Comparison of ENCODE assay signal across 9 cellular contexts in the genomic region with DNA sequence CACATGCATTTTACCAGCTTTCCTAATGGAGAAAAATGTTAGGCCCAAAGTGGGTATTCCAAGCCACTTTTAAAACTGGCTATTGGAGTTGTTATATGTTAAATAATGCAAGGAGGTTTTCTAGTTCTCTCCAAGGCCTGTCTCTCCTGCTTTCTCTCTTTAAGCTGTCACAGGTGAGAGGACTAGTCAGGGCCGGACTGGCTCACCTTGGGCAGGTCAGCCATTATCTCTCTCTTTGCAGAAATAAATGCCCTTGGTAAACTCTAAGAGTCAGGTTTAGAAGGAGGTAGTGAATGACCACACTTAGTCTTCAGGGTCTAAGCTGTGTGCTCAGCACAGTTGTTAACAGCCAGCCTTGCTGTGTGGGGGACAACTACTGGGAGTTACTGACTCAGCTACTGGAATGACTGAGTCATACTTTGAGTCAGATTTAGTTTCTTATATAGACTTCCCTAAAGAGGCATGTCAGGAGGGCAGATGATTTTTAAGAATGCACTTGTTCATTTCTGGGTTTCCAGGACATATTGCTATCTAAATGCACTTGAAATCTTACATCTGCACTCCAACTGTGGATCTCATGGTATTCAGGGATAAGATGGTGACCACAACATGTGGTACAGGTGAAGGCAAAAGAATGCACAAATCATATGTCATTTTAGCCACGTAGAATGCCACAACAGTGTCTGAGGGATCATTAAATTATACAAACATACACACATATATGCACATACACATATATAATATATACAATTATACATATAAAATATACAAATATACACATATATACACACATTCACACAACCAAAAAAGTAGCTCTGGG.
DNase-seq lines count a peak whose midpoint lies in the region; ATAC-seq, FAIRE-seq and TF ChIP-seq lines count a peak whose summit lies in the region.
"Had no signal": no experiment of that assay in that cellular context is flagged by ENCODE, and none has a peak within 500 bp of the region (broad histone marks: within the 10 kb centered on the region; RNA-seq: fewer than 3 reads in every experiment).

No MANE protein-coding gene starts in this region.

- peaks cover 0 to 3% (median 0%) of the 10 kb centered on the region in 11 donors for H3K9me3 Mint-ChIP-seq in naive thymus-derived CD4-positive, alpha-beta T cell

- H3K9me3 ChIP-seq in adipocyte (ENCODE audit: control insufficient read depth, low read length) (no peaks in the 10 kb centered on the region), kidney (ENCODE audit: control insufficient read depth in 1 of 2, low read length in 2 of 2) (no peaks in the 10 kb centered on the region)
- H3K9me3 ChIP-seq in naive thymus-derived CD4-positive, alpha-beta T cell (ENCODE audit: control insufficient read depth in 2 of 3, low read length in 3 of 3), result no peaks in the 10 kb centered on the region
- H3K9me3 ChIP-seq: neutrophil had no signal

- H3K4me3 ChIP-seq in adipocyte (ENCODE audit: low read length) (no peak overlapping the region), kidney (ENCODE audit: low read length in 2 of 2) (no peak overlapping the region)
- H3K4me3 ChIP-seq in naive thymus-derived CD4-positive, alpha-beta T cell (ENCODE audit: low read length), result no peak overlapping the region

- CTCF ChIA-PET in naive thymus-derived CD4-positive, alpha-beta T cell (lab: Charles Lee), result no interaction called here

- H3K27ac Mint-ChIP-seq in naive thymus-derived CD4-positive, alpha-beta T cell, result no peak overlapping the region

- H3K4me3 Mint-ChIP-seq in naive thymus-derived CD4-positive, alpha-beta T cell, result no peak overlapping the region

- no peaks in the 10 kb centered on the region for H3K27me3 ChIP-seq in adipocyte (replicated peaks; ENCODE audit: control insufficient read depth, insufficient read depth, low read length)
- no peaks in the 10 kb centered on the region for H3K27me3 ChIP-seq in naive thymus-derived CD4-positive, alpha-beta T cell (ENCODE audit: control insufficient read depth in 2 of 2, insufficient read depth in 2 of 2, low read length in 2 of 2)
- H3K27me3 ChIP-seq: neutrophil had no signal

- H3K9ac ChIP-seq in adipocyte (ENCODE audit: low read length) (no peak overlapping the region), kidney (ENCODE audit: low read length in 2 of 2) (no peak overlapping the region)

- ATAC-seq in GM21723 (IDR thresholded peaks at IDR 0.05; ENCODE audit: unreplicated experiment), result peak; percentile 98
- peak; percentile 60 for ATAC-seq in naive thymus-derived CD4-positive, alpha-beta T cell

- H3K27ac ChIP-seq in naive thymus-derived CD4-positive, alpha-beta T cell (ENCODE audit: low read depth, low read length), result no peak overlapping the region
- no peak overlapping the region for H3K27ac ChIP-seq in kidney (ENCODE audit: low read depth in 2 of 2, low read length in 2 of 2)
- H3K27ac ChIP-seq: neutrophil had no signal

- peaks cover 0 to 2% (median 0%) of the 10 kb centered on the region in 5 donors for H3K36me3 Mint-ChIP-seq in naive thymus-derived CD4-positive, alpha-beta T cell

- POLR2A ChIA-PET in naive thymus-derived CD4-positive, alpha-beta T cell (lab: Charles Lee), result no interaction called here

- DNase-seq in GM13977 (ENCODE audit: low spot score) (peak; percentile 22), HTR-8/SVneo (ENCODE audit: insufficient read length, low spot score) (peak; percentile 51), adipocyte (ENCODE audit: low read depth) (peak; percentile 84), kidney (no peak), NCI-H69 (lab: John Stamatoyannopoulos, UW) (no peak)
- peak in 1 of 9 donors; percentile 30 for DNase-seq in naive thymus-derived CD4-positive, alpha-beta T cell
- no peak for DNase-seq in activated CD4-positive, CD25-positive, alpha-beta regulatory T cell (lab: John Stamatoyannopoulos, UW)

- peaks cover 0 to 7% (median 0%) of the 10 kb centered on the region in 7 donors for H3K4me1 Mint-ChIP-seq in naive thymus-derived CD4-positive, alpha-beta T cell

- no peaks in the 10 kb centered on the region for H3K36me3 ChIP-seq in adipocyte (ENCODE audit: control insufficient read depth, insufficient read depth, low read length, severe bottlenecking)
- H3K36me3 ChIP-seq in naive thymus-derived CD4-positive, alpha-beta T cell (ENCODE audit: control insufficient read depth in 2 of 3, insufficient read depth in 3 of 3, low read length in 3 of 3), result no peaks in the 10 kb centered on the region
- H3K36me3 ChIP-seq in kidney (ENCODE audit: control insufficient read depth in 1 of 2, insufficient read depth in 2 of 2, low read length in 2 of 2), result no peaks in the 10 kb centered on the region
- H3K36me3 ChIP-seq: neutrophil had no signal

- H3K4me1 ChIP-seq in adipocyte (ENCODE audit: control insufficient read depth, insufficient read depth, low read length) (peaks cover 7% of the 10 kb centered on the region), kidney (ENCODE audit: control insufficient read depth in 1 of 2, insufficient read depth in 1 of 2, low read depth in 1 of 2, low read length in 2 of 2) (no peaks in the 10 kb centered on the region)
- no peaks in the 10 kb centered on the region for H3K4me1 ChIP-seq in naive thymus-derived CD4-positive, alpha-beta T cell (ENCODE audit: control insufficient read depth in 2 of 2, insufficient read depth in 2 of 2, low read length in 2 of 2)

- FAIRE-seq in HTR-8/SVneo (lab: Jason Lieb, UNC) (peak; percentile 70), kidney (lab: Jason Lieb, UNC) (no peak)

- intact Hi-C loops in naive thymus-derived CD4-positive, alpha-beta T cell (cut with micrococcal nuclease), result no loop called here
- intact Hi-C loops in kidney (cut with DNase I), result no loop called here

- H3K27me3 Mint-ChIP-seq in naive thymus-derived CD4-positive, alpha-beta T cell, result peaks cover 0 to 23% (median 10%) of the 10 kb centered on the region in 5 donors

- in situ Hi-C loops in GM13977 (cut with MboI; ENCODE audit: low pct_unique_long_range_greater_than_20kb, low sequenced_read_pairs, unreplicated experiment), result no loop called here

- no peak for TF ChIP-seq CTCF in GM13977 (IDR thresholded peaks at IDR 0.05; ENCODE audit: extremely low read depth, insufficient read depth, missing control alignments)
- TF ChIP-seq CTCF in kidney (IDR thresholded peaks at IDR 0.05; ENCODE audit: borderline replicate concordance, extremely low read depth, insufficient read depth), result no peak

Comparison
In these comparisons a context has a peak if more than half of its experiments do, and no peak if none do; other contexts are left out.
1. DNase-seq: peak in GM13977 (single experiment), HTR-8/SVneo (single experiment) and adipocyte (single experiment); none in activated CD4-positive, CD25-positive, alpha-beta regulatory T cell (0 of 4), kidney (single experiment) and NCI-H69 (single experiment).